ENCODE assay signal across 28 cellular contexts in genomic region chr5:61953913-61954312, GRCh38.
"Had no signal": no experiment of that assay in that cellular context is flagged by ENCODE, and none has a peak within 500 bp of the region (broad histone marks: within the 10 kb centered on the region; RNA-seq: fewer than 3 reads in every experiment).

No MANE protein-coding gene starts in this region.

- FAIRE-seq: endometrium, small intestine had no signal

- H3K4me1 ChIP-seq: gastroesophageal sphincter, heart left ventricle, neural progenitor cell, parathyroid adenoma, right lobe of liver, suprapubic skin, transverse colon, upper lobe of right lung, vagina had no signal

- H3K36me3 ChIP-seq: gastroesophageal sphincter, heart left ventricle, neural progenitor cell, right lobe of liver, suprapubic skin, transverse colon, upper lobe of right lung, vagina had no signal

- H3K9ac ChIP-seq: neural progenitor cell, parathyroid adenoma had no signal

- H3K79me2 ChIP-seq: hepatocyte, parathyroid adenoma had no signal

- H3K27me3 ChIP-seq: gastroesophageal sphincter, heart left ventricle, hepatocyte, neural progenitor cell, right lobe of liver, suprapubic skin, transverse colon, upper lobe of right lung, vagina had no signal

- H3K4me2 ChIP-seq: hepatocyte, neural progenitor cell had no signal

- H2AFZ ChIP-seq: hepatocyte, neural progenitor cell, parathyroid adenoma had no signal

- H3K4me3 ChIP-seq: coronary artery, gastroesophageal sphincter, heart left ventricle, hepatocyte, lung, neural progenitor cell, right lobe of liver, suprapubic skin, transverse colon, upper lobe of right lung, vagina had no signal

- DNase-seq: dermis blood vessel endothelial cell; effector memory CD4-positive, alpha-beta T cell; foreskin fibroblast; heart left ventricle; islet precursor cell; mesenchymal stem cell; midbrain; naive thymus-derived CD4-positive, alpha-beta T cell; right lobe of liver; small intestine; stimulated activated CD4-positive, alpha-beta T cell treated with anti-CD3 and anti-CD28 coated beads, Interleukin-12 subunit alpha, Interleukin-12 subunit beta, amount 100 ng/mL, for 4 hours; stimulated activated CD4-positive, alpha-beta T cell treated with anti-CD3 and anti-CD28 coated beads, Interleukin-1b, Interleukin-23, amount 100 ng/mL, for 48 hours; stimulated activated CD4-positive, alpha-beta T cell treated with anti-CD3 and anti-CD28 coated beads, Interleukin-4, amount 100 ng/mL, for 1 hour; stimulated activated CD8-positive, alpha-beta memory T cell treated with anti-CD3 and anti-CD28 coated beads, Interleukin-4, amount 100 ng/mL, for 48 hours; stimulated activated naive CD4-positive, alpha-beta T cell; stimulated activated naive CD8-positive, alpha-beta T cell treated with anti-CD3 and anti-CD28 coated beads, Interleukin-15, amount 100 ng/mL, for 72 hours; transverse colon; upper lobe of right lung had no signal

- H3K9me3 ChIP-seq: gastroesophageal sphincter, heart left ventricle, right lobe of liver, suprapubic skin, transverse colon, upper lobe of right lung, vagina had no signal

- ATAC-seq: gastroesophageal sphincter; heart left ventricle; left lobe of liver; naive thymus-derived CD4-positive, alpha-beta T cell; right lobe of liver; stimulated activated naive CD8-positive, alpha-beta T cell treated with anti-CD3 and anti-CD28 coated beads, Interleukin-15, amount 100 ng/mL, for 72 hours; upper lobe of right lung had no signal

- H3K27ac ChIP-seq: coronary artery, gastroesophageal sphincter, heart left ventricle, hepatocyte, neural progenitor cell, parathyroid adenoma, right lobe of liver, suprapubic skin, transverse colon, upper lobe of right lung, vagina had no signal
